8 cellular contexts compared by ENCODE assay signal in the genomic region with DNA sequence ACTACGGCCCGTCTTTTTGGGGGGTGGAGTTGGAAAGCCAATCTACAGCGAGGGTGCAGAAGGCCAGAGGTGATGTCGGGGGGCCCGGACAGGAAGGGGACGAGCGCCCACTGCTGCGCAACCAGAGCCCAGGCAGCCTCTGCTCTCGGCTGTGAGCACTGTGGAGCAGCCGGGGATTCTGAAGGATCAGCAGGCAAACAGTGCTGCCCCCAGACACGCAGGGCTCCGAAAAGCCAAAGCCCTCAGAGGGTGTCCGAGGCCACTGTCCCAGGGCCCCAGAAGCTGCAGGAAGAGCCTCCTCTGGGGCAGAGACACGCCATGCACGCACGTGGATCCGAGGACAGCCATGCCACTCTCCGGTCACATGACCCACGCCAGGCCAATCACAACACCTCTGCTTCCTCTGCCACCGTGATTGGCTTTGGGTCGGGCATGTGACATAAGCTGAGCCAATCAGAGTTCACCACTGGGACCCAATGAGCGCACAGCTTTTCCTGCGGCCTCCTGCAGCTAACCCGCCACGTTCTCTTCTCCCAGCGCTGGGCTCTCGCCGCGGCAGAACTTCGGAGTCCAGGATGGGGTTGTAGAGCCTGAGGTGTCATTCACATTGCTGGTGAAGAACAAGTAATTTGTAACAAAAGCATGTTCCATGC. TPM values are rescaled to one million over a fixed set of nuclear protein-coding genes. Genes with fewer than 3 reads are reported as not detected.
DNase-seq lines count a peak whose midpoint lies in the region; ATAC-seq and TF ChIP-seq lines count a peak whose summit lies in the region.

No MANE protein-coding gene starts in this region.

- H3K27me3 ChIP-seq in H7 (ENCODE audit: control insufficient read depth, insufficient read depth, low read length), result no peaks in the 10 kb centered on the region
- no peaks in the 10 kb centered on the region for H3K27me3 ChIP-seq in hepatocyte

- no peaks in the 10 kb centered on the region for H3K27me3 Mint-ChIP-seq in activated CD8-positive, alpha-beta T cell treated with anti-CD3 and anti-CD28 coated beads for 36 hours
- peaks cover 20% of the 10 kb centered on the region for H3K27me3 Mint-ChIP-seq in progenitor cell of endocrine pancreas

- CTCF ChIA-PET in activated CD8-positive, alpha-beta T cell treated with anti-CD3 and anti-CD28 coated beads for 36 hours (lab: Charles Lee), result interaction anchor here (1.4 kb wide), 1 partner anchor 12 kb away, joined by 5 read pairs; no protein-coding TSS in a partner anchor

- no peaks in the 10 kb centered on the region for H3K9me3 Mint-ChIP-seq in activated CD8-positive, alpha-beta T cell treated with anti-CD3 and anti-CD28 coated beads for 36 hours
- no peaks in the 10 kb centered on the region for H3K9me3 Mint-ChIP-seq in progenitor cell of endocrine pancreas (ENCODE audit: low read depth)

- 79% methylated on average over 30 of the region's 30 CpGs for WGBS in hepatocyte (ENCODE audit: low lambda C conversion rate, missing lambda C conversion rate)

- H4K20me1 ChIP-seq in hepatocyte (ENCODE audit: insufficient read depth, poor library complexity, severe bottlenecking), result no peaks in the 10 kb centered on the region

- POLR2A ChIA-PET in activated CD8-positive, alpha-beta T cell treated with anti-CD3 and anti-CD28 coated beads for 36 hours (lab: Charles Lee), result interaction anchor here (0.6 kb wide), 1 partner anchor 57 kb away, joined by 3 read pairs; no protein-coding TSS in a partner anchor

- intact Hi-C loops in activated CD8-positive, alpha-beta T cell treated with anti-CD3 and anti-CD28 coated beads for 36 hours (cut with micrococcal nuclease), result no loop called here

- peak; percentile 68 for ATAC-seq in activated CD8-positive, alpha-beta T cell treated with anti-CD3 and anti-CD28 coated beads for 36 hours
- ATAC-seq in HG03469 (IDR thresholded peaks at IDR 0.05; ENCODE audit: unreplicated experiment), result no peak

- no peaks in the 10 kb centered on the region for H3K79me2 ChIP-seq in hepatocyte

- H3K4me3 Mint-ChIP-seq in activated CD8-positive, alpha-beta T cell treated with anti-CD3 and anti-CD28 coated beads for 36 hours, result no peak overlapping the region
- no peak overlapping the region for H3K4me3 Mint-ChIP-seq in progenitor cell of endocrine pancreas (ENCODE audit: low read depth)

- peaks cover 11% of the 10 kb centered on the region for H3K4me1 ChIP-seq in hepatocyte (ENCODE audit: insufficient read depth)

- no peaks in the 10 kb centered on the region for H3K9me3 ChIP-seq in hepatocyte (ENCODE audit: low read depth)

- H2AFZ ChIP-seq in hepatocyte, result no peak overlapping the region

- TF ChIP-seq CTCF in activated CD8-positive, alpha-beta T cell treated with anti-CD3 and anti-CD28 coated beads for 36 hours (IDR thresholded peaks at IDR 0.05), result no peak
- peak; percentile 32 for TF ChIP-seq CTCF in hepatocyte (IDR thresholded peaks at IDR 0.05; ENCODE audit: poor library complexity)
- TF ChIP-seq CTCF in progenitor cell of endocrine pancreas (IDR thresholded peaks at IDR 0.05; ENCODE audit: unreplicated experiment), result no peak

- H3K36me3 Mint-ChIP-seq in activated CD8-positive, alpha-beta T cell treated with anti-CD3 and anti-CD28 coated beads for 36 hours (ENCODE audit: low read depth), result no peaks in the 10 kb centered on the region
- H3K36me3 Mint-ChIP-seq in progenitor cell of endocrine pancreas (ENCODE audit: insufficient read depth), result no peaks in the 10 kb centered on the region

- H3K4me3 ChIP-seq in H7 (ENCODE audit: insufficient read depth, low read depth, low read length) (no peak overlapping the region), hepatocyte (no peak overlapping the region)

- H3K27ac ChIP-seq in hepatocyte, result peak overlapping the region; percentile 72

- peak overlapping the region; percentile 56 for H3K4me2 ChIP-seq in hepatocyte

- H3K9me2 ChIP-seq in hepatocyte (replicated peaks; ENCODE audit: insufficient read depth), result no peaks in the 10 kb centered on the region

- H3K36me3 ChIP-seq in H7 (replicated peaks; ENCODE audit: control insufficient read depth, insufficient read depth, low read length) (no peaks in the 10 kb centered on the region), hepatocyte (replicated peaks; ENCODE audit: insufficient read depth, low read depth) (no peaks in the 10 kb centered on the region)

- peak; percentile 67 for DNase-seq in 8988T
- DNase-seq in H7, result peak; percentile 91
- peak; percentile 45 for DNase-seq in activated CD8-positive, alpha-beta T cell treated with anti-CD3 and anti-CD28 coated beads for 36 hours
- peak; percentile 42 for DNase-seq in hepatocyte (ENCODE audit: low spot score)
- peak; percentile 51 for DNase-seq in stimulated activated CD8-positive, alpha-beta memory T cell treated with anti-CD3 and anti-CD28 coated beads, Interleukin-4, amount 100 ng/mL, for 48 hours
- no peak for DNase-seq in OCI-M2 (lab: John Stamatoyannopoulos, UW; ENCODE audit: unreplicated experiment)
- no peak for DNase-seq in progenitor cell of endocrine pancreas (ENCODE audit: low spot score, unreplicated experiment)

- no peak overlapping the region for H3K27ac Mint-ChIP-seq in activated CD8-positive, alpha-beta T cell treated with anti-CD3 and anti-CD28 coated beads for 36 hours
- H3K27ac Mint-ChIP-seq in progenitor cell of endocrine pancreas, result no peak overlapping the region

- no peaks in the 10 kb centered on the region for H3K4me1 Mint-ChIP-seq in activated CD8-positive, alpha-beta T cell treated with anti-CD3 and anti-CD28 coated beads for 36 hours (ENCODE audit: low read depth)
- H3K4me1 Mint-ChIP-seq in progenitor cell of endocrine pancreas (ENCODE audit: low read depth), result peaks cover 4% of the 10 kb centered on the region

RNA-seq across cellular contexts. Expression of a gene that starts 40.7 kb away (rescaled TPM):
- total RNA-seq in H7 (2014; rRNA removed; shearing (Covaris generic)), result 5,543 and 5,789 TPM in 2 replicates
- total RNA-seq in activated CD8-positive, alpha-beta T cell treated with anti-CD3 and anti-CD28 coated beads for 36 hours, result 1,000 to 10,000 TPM; 4,606 to 4,756 TPM
- total RNA-seq in hepatocyte (3,207 and 3,298 TPM in 2 replicates), progenitor cell of endocrine pancreas (3,227 and 3,279 TPM in 2 replicates)
- 2,719 and 2,832 TPM in 2 replicates for polyA plus RNA-seq in hepatocyte

RNA-seq across cellular contexts. Expression of a gene that starts 56.2 kb away (rescaled TPM):
- total RNA-seq in H7 (2014; rRNA removed; shearing (Covaris generic)), result 0.33 TPM in 1 of 2 replicates, not detected in the other
- total RNA-seq in activated CD8-positive, alpha-beta T cell treated with anti-CD3 and anti-CD28 coated beads for 36 hours, result under 1 TPM in 1 of 2 experiments, not detected in 1; 0.32 TPM
- total RNA-seq in hepatocyte, result 1.8 and 3.7 TPM in 2 replicates
- 0.29 and 0.40 TPM in 2 replicates for polyA plus RNA-seq in hepatocyte
- 4.8 and 5.3 TPM in 2 replicates for total RNA-seq in progenitor cell of endocrine pancreas

Comparison
In these comparisons a context has a peak if more than half of its experiments do, and no peak if none do; other contexts are left out.
1. DNase-seq: peak in 8988T (single experiment), H7 (single experiment), activated CD8-positive, alpha-beta T cell treated with anti-CD3 and anti-CD28 coated beads for 36 hours (single experiment), hepatocyte (single experiment) and stimulated activated CD8-positive, alpha-beta memory T cell treated with anti-CD3 and anti-CD28 coated beads, Interleukin-4, amount 100 ng/mL, for 48 hours (single experiment); none in OCI-M2 (single experiment) and progenitor cell of endocrine pancreas (single experiment).